18 cellular contexts compared by ENCODE assay signal in the genomic region with DNA sequence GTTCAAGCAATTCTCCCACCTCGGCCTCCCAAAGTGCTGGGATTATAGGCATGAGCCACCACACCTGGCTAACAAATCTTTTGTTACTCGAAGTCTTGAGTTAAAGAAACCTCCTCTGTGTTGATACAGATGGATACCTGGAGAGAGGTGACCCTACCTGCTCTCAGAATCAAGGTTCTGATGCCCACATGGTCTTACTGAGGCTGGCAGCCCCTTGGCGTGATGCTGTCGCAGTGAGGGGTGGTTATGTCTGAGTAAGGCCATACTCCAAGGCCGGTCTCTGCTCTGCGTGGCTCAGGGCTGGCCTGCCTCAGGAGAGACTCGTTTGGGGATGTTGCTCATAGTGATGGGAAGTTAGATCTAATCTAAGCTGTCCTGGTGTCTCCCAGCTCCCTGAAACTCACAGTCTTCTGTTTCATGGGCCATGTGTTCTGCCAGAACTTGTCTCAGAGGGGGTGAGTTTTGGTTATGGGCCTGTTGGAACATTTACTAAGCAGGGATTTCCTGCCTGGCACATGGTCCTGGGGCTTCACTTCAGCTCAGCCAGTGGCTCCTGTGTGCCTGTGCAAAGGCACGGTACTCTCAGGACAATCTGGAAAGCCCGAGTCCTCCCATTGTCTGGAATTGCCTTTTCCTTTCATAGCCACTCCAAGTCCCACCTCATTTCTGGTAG. TPM values are rescaled to one million over a fixed set of nuclear protein-coding genes. Genes with fewer than 3 reads are reported as not detected.
DNase-seq lines count a peak whose midpoint lies in the region; ATAC-seq and TF ChIP-seq lines count a peak whose summit lies in the region.
"Had no signal": no experiment of that assay in that cellular context is flagged by ENCODE, and none has a peak within 500 bp of the region (broad histone marks: within the 10 kb centered on the region; RNA-seq: fewer than 3 reads in every experiment).

No MANE protein-coding gene starts in this region.

- no peak overlapping the region for H3K4me3 ChIP-seq in left lung
- H3K4me3 ChIP-seq: BLaER1 treated with 17β-estradiol and CSF1 and Interleukin-3, amounts not matched to agents 10 nM and 100 nM; GM12878; SJCRH30 had no signal

- intact Hi-C loops in left cardiac atrium (cut with DNase I) (no loop called here), Right ventricle myocardium inferior (cut with DNase I) (no loop called here), left lung (cut with DNase I) (no loop called here)

- CTCF ChIA-PET in RWPE1 (lab: Yijun Ruan, JAX): no interaction called here

- peaks cover 0 to 10% of the 10 kb centered on the region in 2 donors for H3K4me1 ChIP-seq in left lung

- H3K27ac ChIP-seq in RWPE1 (peak overlapping the region; percentile 56), epithelial cell of prostate (peak overlapping the region; percentile 41), left lung (peak overlapping the region in 1 of 2 donors; percentile 45)
- H3K27ac ChIP-seq: SJCRH30 had no signal

- peak; percentile 33 for DNase-seq in left cardiac atrium
- DNase-seq in Right ventricle myocardium inferior (ENCODE audit: missing footprints): no peak
- DNase-seq in RWPE1 (ENCODE audit: low spot score): no peak
- peak; percentile 79 for DNase-seq in epithelial cell of prostate (ENCODE audit: low read depth, low spot score)
- DNase-seq in stimulated activated CD8-positive, alpha-beta memory T cell treated with anti-CD3 and anti-CD28 coated beads, Interleukin-4, amount 100 ng/mL, for 48 hours: peak; percentile 17
- DNase-seq in left lung: no peak
- DNase-seq: CD8-positive, alpha-beta memory T cell; DND-41; GOT3; NCI-H2029; NCI-H2171; NCI-H446 treated with DMSO at 0.1 percent for 48 hours; NK-92 treated with Interleukin-12 subunit alpha and Interleukin-12 subunit beta, amount 100 ng/mL, for 24 hours; SJCRH30 had no signal

- ATAC-seq in left cardiac atrium (no peak), Right ventricle myocardium inferior (no peak), left lung (no peak), HG03378 (IDR thresholded peaks at IDR 0.05; ENCODE audit: unreplicated experiment) (no peak), GM21723 (IDR thresholded peaks at IDR 0.05; ENCODE audit: unreplicated experiment) (no peak)
- ATAC-seq: GM12878 had no signal

- no peak for TF ChIP-seq CTCF in RWPE1 (conservative IDR thresholded peaks at IDR 0.05; ENCODE audit: low read depth)
- TF ChIP-seq CTCF in left lung (IDR thresholded peaks at IDR 0.05): no peak

- no peaks in the 10 kb centered on the region for H3K36me3 ChIP-seq in left lung
- H3K36me3 ChIP-seq: BLaER1 treated with 17β-estradiol and CSF1 and Interleukin-3, amounts not matched to agents 10 nM and 100 nM; SJCRH30 had no signal

- no peaks in the 10 kb centered on the region for H3K27me3 ChIP-seq in left lung
- H3K27me3 ChIP-seq: BLaER1 treated with 17β-estradiol and CSF1 and Interleukin-3, amounts not matched to agents 10 nM and 100 nM; SJCRH30 had no signal

- POLR2A ChIA-PET in RWPE1 (lab: Yijun Ruan, JAX; ENCODE audit: low non-redundant PET): no interaction called here

- H3K9me3 ChIP-seq in left lung: no peaks in the 10 kb centered on the region
- H3K9me3 ChIP-seq: BLaER1 treated with 17β-estradiol and CSF1 and Interleukin-3, amounts not matched to agents 10 nM and 100 nM; SJCRH30 had no signal

RNA-seq across cellular contexts. Expression of a gene that starts 17.5 kb away (rescaled TPM):
- total RNA-seq in left cardiac atrium (10 to 100 TPM; 11.2 to 13.2 TPM), Right ventricle myocardium inferior (11.0 TPM), left lung (10 to 100 TPM; 25.6 to 26.2 TPM)

Comparison
In these comparisons a context has a peak if more than half of its experiments do, and no peak if none do; other contexts are left out.
1. DNase-seq: peak in left cardiac atrium (single experiment), epithelial cell of prostate (single experiment) and stimulated activated CD8-positive, alpha-beta memory T cell treated with anti-CD3 and anti-CD28 coated beads, Interleukin-4, amount 100 ng/mL, for 48 hours (single experiment); none in Right ventricle myocardium inferior (single experiment), RWPE1 (single experiment) and left lung (0 of 2).